Comparison of ENCODE assay signal across 24 cellular contexts in genomic region chrX:18036394-18036793, GRCh38.
DNase-seq lines count a peak whose midpoint lies in the region; ATAC-seq, FAIRE-seq and TF ChIP-seq lines count a peak whose summit lies in the region.
"Had no signal": no experiment of that assay in that cellular context is flagged by ENCODE, and none has a peak within 500 bp of the region (broad histone marks: within the 10 kb centered on the region; RNA-seq: fewer than 3 reads in every experiment).

No MANE protein-coding gene starts in this region.

- CTCF ChIA-PET in A549 (lab: Yijun Ruan, JAX): no interaction called here

- H3K4me3 ChIP-seq in A549 (no peak overlapping the region), dorsolateral prefrontal cortex (no peak overlapping the region)
- H3K4me3 ChIP-seq: BLaER1 treated with 17β-estradiol and CSF1 and Interleukin-3, amounts not matched to agents 10 nM and 100 nM; GM23338 had no signal

- no peaks in the 10 kb centered on the region for H3K27me3 ChIP-seq in foreskin keratinocyte
- peaks cover 0 to 92% (median 34%) of the 10 kb centered on the region in 45 donors for H3K27me3 ChIP-seq in dorsolateral prefrontal cortex

- POLR2A ChIA-PET in A549 (lab: Yijun Ruan, JAX): no interaction called here

- no peak overlapping the region for H3K4me2 ChIP-seq in A549
- H3K4me2 ChIP-seq: BLaER1 treated with 17β-estradiol and CSF1 and Interleukin-3, amounts not matched to agents 10 nM and 100 nM; GM23338 had no signal

- H3K27ac ChIP-seq in A549: no peak overlapping the region
- no peak overlapping the region for H3K27ac ChIP-seq in foreskin keratinocyte
- no peak overlapping the region for H3K27ac ChIP-seq in dorsolateral prefrontal cortex
- H3K27ac ChIP-seq: BLaER1 treated with 17β-estradiol and CSF1 and Interleukin-3, amounts not matched to agents 10 nM and 100 nM had no signal

- no peak for TF ChIP-seq CTCF in A549 (IDR thresholded peaks at IDR 0.05)
- no peak for TF ChIP-seq CTCF in foreskin keratinocyte (conservative IDR thresholded peaks at IDR 0.05)
- TF ChIP-seq CTCF in dorsolateral prefrontal cortex (IDR thresholded peaks at IDR 0.05 in 54 of 56, conservative IDR thresholded peaks at IDR 0.05 in 2 of 56; ENCODE audit: low read depth in 1 of 56, partially characterized antibody in 56 of 56): no peak

- TF ChIP-seq RAD21 in A549 (conservative IDR thresholded peaks at IDR 0.05 in 1 of 2, IDR thresholded peaks at IDR 0.05 in 1 of 2): no peak

- FAIRE-seq in A549 (lab: Jason Lieb, UNC) (peak; percentile 51), GM12891 (lab: Jason Lieb, UNC) (no peak)
- FAIRE-seq: GM12892, GM18507, H54, HTR-8/SVneo had no signal

- ATAC-seq in A549 (no peak), foreskin keratinocyte (peak; percentile 78), HG03097 (IDR thresholded peaks at IDR 0.05; ENCODE audit: low FRiP score, unreplicated experiment) (no peak)
- ATAC-seq: GM23338 had no signal

- TF ChIP-seq POLR2A in A549 (IDR thresholded peaks at IDR 0.05; ENCODE audit: low read length): no peak
- TF ChIP-seq POLR2A in GM12891 (IDR thresholded peaks at IDR 0.05; ENCODE audit: low read depth, low read length): no peak

- intact Hi-C loops in dorsolateral prefrontal cortex (cut with DNase I): no loop called here
- intact Hi-C loops in cardiac septum (cut with DNase I): no loop called here

- DNase-seq in A549 (ENCODE audit: low read depth in 1 of 2, low spot score in 1 of 2) (no peak), MV-4-11 (lab: John Stamatoyannopoulos, UW) (peak; percentile 40), RKO (ENCODE audit: low spot score) (peak; percentile 6), foreskin keratinocyte (peak in 1 of 2 donors; percentile 64), dorsolateral prefrontal cortex (no peak), GM12891 (ENCODE audit: insufficient read length, low spot score) (no peak), cardiac septum (ENCODE audit: low spot score) (no peak)
- DNase-seq: 8988T; CD4-positive, CD25-positive, alpha-beta regulatory T cell; CD8-positive, alpha-beta memory T cell; COR-L47; DMS 273 treated with DMSO at 0.1 percent for 48 hours; DMS53; DND-41; EL; HCEC 1CT; IMR-90 had no signal

- no peak for TF ChIP-seq EP300 in A549 (IDR thresholded peaks at IDR 0.05)

- WGBS in A549 (ENCODE audit: missing lambda C conversion rate): 2% methylated on average over 2 of the region's 2 CpGs

- H3K9me3 ChIP-seq in A549: no peaks in the 10 kb centered on the region

- H3K4me1 ChIP-seq in A549 (no peaks in the 10 kb centered on the region), foreskin keratinocyte (no peaks in the 10 kb centered on the region)

TF ChIP-seq in A549, 52 proteins besides CTCF, POLR2A, EP300 and RAD21:
- TF ChIP-seq HEYL (CRISPR knock-in tag; IDR thresholded peaks at IDR 0.05) (no peak), USF2 (IDR thresholded peaks at IDR 0.05) (no peak), TFCP2L1 (CRISPR knock-in tag; IDR thresholded peaks at IDR 0.05) (no peak), GATA3 (IDR thresholded peaks at IDR 0.05; ENCODE audit: borderline replicate concordance) (no peak), NFE2L2 (conservative IDR thresholded peaks at IDR 0.05; ENCODE audit: low read length) (no peak), PBX3 (IDR thresholded peaks at IDR 0.05) (no peak), BCL3 (IDR thresholded peaks at IDR 0.05) (no peak), HES2 (IDR thresholded peaks at IDR 0.05) (no peak), FOSB (CRISPR knock-in tag; IDR thresholded peaks at IDR 0.05) (no peak), ZFP36 (IDR thresholded peaks at IDR 0.05; ENCODE audit: borderline replicate concordance, partially characterized antibody) (no peak), HOXA7 (CRISPR knock-in tag; IDR thresholded peaks at IDR 0.05) (no peak), EHF (CRISPR knock-in tag; IDR thresholded peaks at IDR 0.05) (no peak)

TF ChIP-seq in GM12891, 5 proteins besides CTCF, POLR2A, EP300 and RAD21:
- TF ChIP-seq SPI1 (IDR thresholded peaks at IDR 0.05; ENCODE audit: low read depth, low read length) (no peak), POU2F2 (IDR thresholded peaks at IDR 0.05; ENCODE audit: low read depth, low read length) (no peak), PAX5 (IDR thresholded peaks at IDR 0.05; ENCODE audit: insufficient read depth, low read length, severe bottlenecking) (no peak), POLR2AphosphoS5 (IDR thresholded peaks at IDR 0.05; ENCODE audit: low read depth, low read length) (no peak), TAF1 (IDR thresholded peaks at IDR 0.05; ENCODE audit: low read depth, low read length) (no peak)

Comparison
In these comparisons a context has a peak if more than half of its experiments do, and no peak if none do; other contexts are left out.
1. DNase-seq: peak in MV-4-11 (single experiment) and RKO (single experiment); none in A549 (0 of 2), dorsolateral prefrontal cortex (0 of 10), GM12891 (single experiment) and cardiac septum (single experiment).